19 cellular contexts compared by ENCODE assay signal in the genomic region with DNA sequence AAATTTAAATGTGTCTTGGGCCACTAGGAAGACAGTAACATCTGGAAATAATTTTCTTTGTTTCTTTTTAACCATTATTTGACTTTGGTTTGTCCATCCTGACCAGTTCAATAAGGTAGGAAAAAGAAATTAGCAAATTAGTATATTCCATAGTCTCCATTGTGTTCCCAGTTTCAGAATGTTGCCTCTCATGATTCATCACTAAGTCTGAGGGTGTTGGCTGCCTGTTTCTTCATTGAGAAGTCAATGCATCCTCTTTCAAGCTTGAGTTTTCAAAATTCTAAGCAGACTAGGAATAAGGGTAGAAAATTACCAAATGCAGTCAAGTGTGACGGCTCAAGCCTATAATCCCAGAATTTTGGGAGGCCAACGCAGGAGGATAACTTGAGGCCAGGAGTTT.
"Had no signal": no experiment of that assay in that cellular context is flagged by ENCODE, and none has a peak within 500 bp of the region (broad histone marks: within the 10 kb centered on the region; RNA-seq: fewer than 3 reads in every experiment).

No MANE protein-coding gene starts in this region.

- H3K27ac ChIP-seq: colonic mucosa, esophagus muscularis mucosa, left lung, lower lobe of right lung, neural progenitor cell, pancreas, testis, tibial nerve had no signal

- H3K4me1 ChIP-seq: colonic mucosa, testis had no signal

- H3K4me3 ChIP-seq: colonic mucosa, esophagus muscularis mucosa, left lung, lower lobe of right lung, neural progenitor cell, pancreas, testis, tibial nerve had no signal

- H3K27me3 ChIP-seq: colonic mucosa, esophagus muscularis mucosa, left lung, neural progenitor cell, pancreas, testis, tibial nerve had no signal

- H3K9me3 ChIP-seq: colonic mucosa, lower lobe of right lung, pancreas, testis had no signal

- H3K36me3 ChIP-seq: colonic mucosa, esophagus muscularis mucosa, left lung, lower lobe of right lung, neural progenitor cell, pancreas, tibial nerve had no signal

- ATAC-seq: left lung; lower lobe of right lung; natural killer cell treated with Interleukin-12 subunit alpha and Interleukin-12 subunit beta and Interleukin-15 and Interleukin-18, amount 100 ng/mL, for 72 hours; pancreas; right cardiac atrium; stimulated activated naive CD8-positive, alpha-beta T cell treated with anti-CD3 and anti-CD28 coated beads, Interleukin-15, Interleukin-2, amounts not matched to agents 100 U/mL and 50 U/mL, for 24 hours had no signal

- DNase-seq: cerebellar nuclear complex; colonic mucosa; effector CD4-positive, alpha-beta T cell; endodermal cell; immature natural killer cell; lower lobe of right lung; midbrain; nucleus accumbens; right cardiac atrium; small intestine; stimulated activated CD4-positive, alpha-beta T cell treated with anti-CD3 and anti-CD28 coated beads, Interleukin-2, amount 100 ng/mL, for 48 hours; stimulated activated naive CD8-positive, alpha-beta T cell treated with anti-CD3 and anti-CD28 coated beads, Interleukin-15, Interleukin-2, amounts not matched to agents 100 U/mL and 50 U/mL, for 24 hours; testis had no signal
